7 cellular contexts compared by ENCODE assay signal in genomic region chr3:125757050-125757449, GRCh38.
DNase-seq lines count a peak whose midpoint lies in the region; TF ChIP-seq lines count a peak whose summit lies in the region.
"Not testable (repeated sequence)": the region's sequence is repeated elsewhere in the genome, so short reads cannot be mapped to it uniquely, and the experiment has no call there.

No MANE protein-coding gene starts in this region.

- H3K9me2 ChIP-seq in Karpas-422 (replicated peaks; ENCODE audit: insufficient read depth, low read length) = not testable (repeated sequence)

- H3K27ac Mint-ChIP-seq in MCF 10A (ENCODE audit: low read depth, unreplicated experiment) = not testable (repeated sequence)

- not testable (repeated sequence) for H2AFZ ChIP-seq in Karpas-422 (ENCODE audit: low read length)

- DNase-seq in GM13977 (ENCODE audit: low spot score) (peak; percentile 17), Karpas-422 (peak; percentile 63), NCI-H526 treated with DMSO at 0.1 percent for 48 hours (lab: John Stamatoyannopoulos, UW) (peak; percentile 6), SK-MEL-5 (ENCODE audit: low read depth, low spot score) (peak; percentile 25), MCF 10A (ENCODE audit: unreplicated experiment) (peak; percentile 5), fibroblast of mammary gland (ENCODE audit: low read depth) (peak; percentile 3), lung microvascular endothelial cell (ENCODE audit: low read depth in 2 of 2) (peak; percentile 5 to 8)

- TF ChIP-seq CTCF in GM13977 (IDR thresholded peaks at IDR 0.05; ENCODE audit: extremely low read depth, insufficient read depth, missing control alignments); MCF 10A (IDR thresholded peaks at IDR 0.05; ENCODE audit: unreplicated experiment); fibroblast of mammary gland (conservative IDR thresholded peaks at IDR 0.05; ENCODE audit: control insufficient read depth, insufficient read depth, low read depth, low read length): not testable (repeated sequence)

- not testable (repeated sequence) for H3K4me3 ChIP-seq in Karpas-422 (ENCODE audit: low read length); fibroblast of mammary gland (ENCODE audit: control insufficient read depth, low read depth, low read length)

- intact Hi-C loops in MCF 10A (cut with micrococcal nuclease) = not testable (repeated sequence)

- H4K20me1 ChIP-seq in Karpas-422 (ENCODE audit: insufficient read depth, low read depth, low read length) = not testable (repeated sequence)

- POLR2A ChIA-PET in MCF 10A (lab: Yijun Ruan, JAX) = not testable (repeated sequence)

- not testable (repeated sequence) for H3K27ac ChIP-seq in Karpas-422 (ENCODE audit: low read length)

- H3K27me3 ChIP-seq in Karpas-422 (ENCODE audit: low read length) = not testable (repeated sequence)

- not testable (repeated sequence) for H3K4me3 Mint-ChIP-seq in MCF 10A (ENCODE audit: unreplicated experiment)

- H3K79me2 ChIP-seq in Karpas-422 (ENCODE audit: low read length) = not testable (repeated sequence)

- not testable (repeated sequence) for BruUV-seq in MCF 10A (replicated peaks; lab: Mats Ljungman, UMichigan)

- H3K36me3 Mint-ChIP-seq in MCF 10A (ENCODE audit: insufficient read depth, unreplicated experiment) = not testable (repeated sequence)

- not testable (repeated sequence) for H3K4me2 ChIP-seq in Karpas-422 (ENCODE audit: low read depth, low read length, poor library complexity, severe bottlenecking)

- CTCF ChIA-PET in MCF 10A (lab: Yijun Ruan, JAX) = not testable (repeated sequence)

- H3K4me1 Mint-ChIP-seq in MCF 10A (ENCODE audit: insufficient read depth, unreplicated experiment) = not testable (repeated sequence)

- in situ Hi-C loops in GM13977 (cut with MboI; ENCODE audit: low pct_unique_long_range_greater_than_20kb, low sequenced_read_pairs, unreplicated experiment); SK-MEL-5 (cut with HindIII; ENCODE audit: low pct_unique_long_range_greater_than_20kb, low sequenced_read_pairs): not testable (repeated sequence)

- not testable (repeated sequence) for H3K9ac ChIP-seq in Karpas-422 (ENCODE audit: low read length)

- not testable (repeated sequence) for H3K36me3 ChIP-seq in Karpas-422 (ENCODE audit: insufficient read depth, low read length)

- not testable (repeated sequence) for H3K4me1 ChIP-seq in Karpas-422 (ENCODE audit: low read length)

- H3K9me3 ChIP-seq in Karpas-422 (ENCODE audit: low read length) = not testable (repeated sequence)

- H3K9me3 Mint-ChIP-seq in MCF 10A (ENCODE audit: unreplicated experiment) = not testable (repeated sequence)

- peaks cover 28% of the 10 kb centered on the region for H3K27me3 Mint-ChIP-seq in MCF 10A (ENCODE audit: insufficient read depth, unreplicated experiment)

Comparison
In these comparisons a context has a peak if more than half of its experiments do, and no peak if none do; other contexts are left out.
1. DNase-seq: peak in every context shown above with its lines; median percentile 63 in Karpas-422; 25 in SK-MEL-5; 17 in GM13977; 6 in lung microvascular endothelial cell; 6 in NCI-H526 treated with DMSO at 0.1 percent for 48 hours; 5 in MCF 10A; 3 in fibroblast of mammary gland.